ENCODE assay signal across 20 cellular contexts in genomic region chr2:177058747-177059146, GRCh38.
DNase-seq lines count a peak whose midpoint lies in the region; ATAC-seq, FAIRE-seq and TF ChIP-seq lines count a peak whose summit lies in the region.
"Had no signal": no experiment of that assay in that cellular context is flagged by ENCODE, and none has a peak within 500 bp of the region (broad histone marks: within the 10 kb centered on the region; RNA-seq: fewer than 3 reads in every experiment).

No MANE protein-coding gene starts in this region.

- H3K4me3 Mint-ChIP-seq in WTC11: no peak overlapping the region
- H3K4me3 Mint-ChIP-seq: activated CD4-positive, alpha-beta memory T cell treated with anti-CD3 and anti-CD28 coated beads, Interleukin-2, amount 10 ng/mL, durations not matched to agents 7 days and 5 days; CD14-positive monocyte; IgD-negative memory B cell had no signal

- BruUV-seq in GM12878 (replicated peaks; lab: Mats Ljungman, UMichigan): no TSS peak

- POLR2A ChIA-PET in GM12878 (lab: Charles Lee): no interaction called here
- POLR2A ChIA-PET in WTC11 (lab: Charles Lee): no interaction called here

- TF ChIP-seq POLR2A in GM12878 (IDR thresholded peaks at IDR 0.05; ENCODE audit: low read depth, low read length): no peak

- DNase-seq in GM12878 (ENCODE audit: low read depth, low spot score) (peak; percentile 8), MG63 (no peak), hepatic stellate cell (ENCODE audit: low spot score) (no peak), NCI-H1694 treated with DMSO at 0.1 percent for 48 hours (lab: John Stamatoyannopoulos, UW) (no peak), WTC11 (ENCODE audit: low spot score) (no peak)
- DNase-seq: activated CD4-positive, alpha-beta memory T cell treated with anti-CD3 and anti-CD28 coated beads, Interleukin-2, amount 10 ng/mL, durations not matched to agents 7 days and 5 days; activated gamma-delta T cell treated with Interleukin-2 at 50 U/mL for 16 hours; effector memory CD4-positive, alpha-beta T cell; foreskin keratinocyte; mesendoderm; NCI-H1436 treated with DMSO at 0.1 percent for 48 hours; NCI-H82; stimulated activated CD4-positive, alpha-beta T cell treated with anti-CD3 and anti-CD28 coated beads, Interleukin-12 subunit alpha, Interleukin-12 subunit beta, amount 100 ng/mL, for 4 hours; testis had no signal

- no peak overlapping the region for H3K9ac ChIP-seq in GM12878 (ENCODE audit: control insufficient read depth, insufficient read depth, low read length)

- no peak overlapping the region for H3K4me3 ChIP-seq in GM12878
- no peak overlapping the region for H3K4me3 ChIP-seq in MG63
- H3K4me3 ChIP-seq: testis had no signal

- no peaks in the 10 kb centered on the region for H3K27me3 ChIP-seq in GM12878 (replicated peaks in 1 of 2; ENCODE audit: control insufficient read depth in 2 of 2, insufficient read depth in 2 of 2, low read length in 1 of 2)
- no peaks in the 10 kb centered on the region for H3K27me3 ChIP-seq in MG63
- H3K27me3 ChIP-seq: foreskin keratinocyte, testis had no signal

- no peak overlapping the region for H2AFZ ChIP-seq in GM12878 (ENCODE audit: control insufficient read depth, low read depth, low read length)

- RAD21 ChIA-PET in GM12878 (lab: Charles Lee; ENCODE audit: unreplicated experiment): interaction anchor here (1.2 to 1.4 kb wide), 2 partner anchors 32 to 90 kb away, joined by 5 read pairs; no protein-coding TSS in a partner anchor

- H3K27ac Mint-ChIP-seq in WTC11: no peak overlapping the region
- H3K27ac Mint-ChIP-seq: activated CD4-positive, alpha-beta memory T cell treated with anti-CD3 and anti-CD28 coated beads, Interleukin-2, amount 10 ng/mL, durations not matched to agents 7 days and 5 days; CD14-positive monocyte; IgD-negative memory B cell had no signal

- peak; percentile 79 for ATAC-seq in GM18870 (IDR thresholded peaks at IDR 0.05; ENCODE audit: unreplicated experiment)
- peak; percentile 66 for ATAC-seq in GM21528 (IDR thresholded peaks at IDR 0.05; ENCODE audit: low FRiP score, unreplicated experiment)
- peak; percentile 86 for ATAC-seq in HG03108 (IDR thresholded peaks at IDR 0.05; ENCODE audit: unreplicated experiment)
- peak; percentile 80 for ATAC-seq in GM12878
- no peak for ATAC-seq in WTC11
- ATAC-seq: foreskin keratinocyte, Right ventricle myocardium inferior had no signal

- TF ChIP-seq RAD21 in GM12878 (IDR thresholded peaks at IDR 0.05; ENCODE audit: insufficient read depth, low read depth, low read length): no peak

- intact Hi-C loops in GM12878 (cut with micrococcal nuclease; ENCODE audit: unreplicated experiment): no loop called here

- SMC1A ChIA-PET in GM12878 (lab: Charles Lee; ENCODE audit: uncharacterized antibody, unreplicated experiment): interaction anchor here (0.6 to 1.4 kb wide), 6 partner anchors 13 to 830 kb away, joined by 3 to 4 read pairs (median 3); no protein-coding TSS in a partner anchor

- H3K4me2 ChIP-seq in GM12878 (ENCODE audit: control insufficient read depth, insufficient read depth): no peak overlapping the region

- TF ChIP-seq EP300 in GM12878 (IDR thresholded peaks at IDR 0.05; ENCODE audit: borderline replicate concordance in 1 of 2, control insufficient read depth in 1 of 2, low read depth in 2 of 2, low read length in 2 of 2): no peak

- H3K36me3 ChIP-seq in GM12878 (ENCODE audit: control insufficient read depth in 2 of 2, insufficient read depth in 2 of 2, low read length in 1 of 2) (no peaks in the 10 kb centered on the region), MG63 (no peaks in the 10 kb centered on the region)

- no peaks in the 10 kb centered on the region for H3K4me1 Mint-ChIP-seq in WTC11
- H3K4me1 Mint-ChIP-seq: IgD-negative memory B cell had no signal

- no peak overlapping the region for H3K27ac ChIP-seq in GM12878 (ENCODE audit: control insufficient read depth, insufficient read depth)
- H3K27ac ChIP-seq: foreskin keratinocyte, testis had no signal

- CTCF ChIA-PET in GM12878 (lab: Yijun Ruan, JAX): interaction anchor here (1.0 to 3.1 kb wide), 5 partner anchors 14 to 311 kb away, joined by 3 to 16 read pairs (median 3); no protein-coding TSS in a partner anchor
- CTCF ChIA-PET in WTC11 (lab: Charles Lee): no interaction called here

- no peaks in the 10 kb centered on the region for H3K27me3 Mint-ChIP-seq in WTC11 (ENCODE audit: low read depth)

- H3K79me2 ChIP-seq in GM12878 (ENCODE audit: control insufficient read depth, insufficient read depth, low read length): no peaks in the 10 kb centered on the region

- no peaks in the 10 kb centered on the region for H4K20me1 ChIP-seq in GM12878 (ENCODE audit: control insufficient read depth, insufficient read depth)

- in situ Hi-C loops in GM12878 (cut with MboI): no loop called here

- H3K9me3 ChIP-seq in GM12878 (replicated peaks; ENCODE audit: control insufficient read depth, insufficient read depth, low read length) (no peaks in the 10 kb centered on the region), MG63 (no peaks in the 10 kb centered on the region)
- H3K9me3 ChIP-seq: testis had no signal

- H3K36me3 Mint-ChIP-seq in WTC11: no peaks in the 10 kb centered on the region
- H3K36me3 Mint-ChIP-seq: CD14-positive monocyte, IgD-negative memory B cell had no signal

- no peaks in the 10 kb centered on the region for H3K4me1 ChIP-seq in GM12878 (ENCODE audit: control insufficient read depth, insufficient read depth, low read length)
- H3K4me1 ChIP-seq: foreskin keratinocyte, testis had no signal

- TF ChIP-seq CTCF in GM12878 (IDR thresholded peaks at IDR 0.05 in 2 of 3, conservative IDR thresholded peaks at IDR 0.05 in 1 of 3; ENCODE audit: control insufficient read depth in 2 of 3, extremely low read depth in 1 of 3, insufficient read depth in 1 of 3, low read depth in 3 of 3, low read length in 3 of 3) (no peak), WTC11 (IDR thresholded peaks at IDR 0.05) (no peak)

- no peak for FAIRE-seq in GM12878 (lab: Jason Lieb, UNC)

- H3K9me3 Mint-ChIP-seq in WTC11: no peaks in the 10 kb centered on the region
- H3K9me3 Mint-ChIP-seq: activated CD4-positive, alpha-beta memory T cell treated with anti-CD3 and anti-CD28 coated beads, Interleukin-2, amount 10 ng/mL, durations not matched to agents 7 days and 5 days; IgD-negative memory B cell had no signal

TF ChIP-seq in GM12878, 131 proteins besides CTCF, POLR2A, EP300 and RAD21:
- TF ChIP-seq PAX5 (IDR thresholded peaks at IDR 0.05; ENCODE audit: borderline replicate concordance, low read depth, low read length) (no peak), BHLHE40 (IDR thresholded peaks at IDR 0.05; ENCODE audit: borderline replicate concordance in 1 of 2, low read depth in 2 of 2, low read length in 1 of 2) (peak in 1 of 2 experiments; percentile 27; a peak in 1 of 4 replicates), IRF4 (IDR thresholded peaks at IDR 0.05; ENCODE audit: low read depth, low read length) (0 out of 2 replicates have a peak, but pooled peaks have one; percentile 37), TCF3 (IDR thresholded peaks at IDR 0.05; ENCODE audit: borderline replicate concordance, insufficient read depth, low read depth, low read length) (no peak), RUNX3 (IDR thresholded peaks at IDR 0.05; ENCODE audit: low read length) (peak; percentile 44; the same call in 1 of the 2 replicates), JUNB (IDR thresholded peaks at IDR 0.05) (peak; percentile 53; the same call in 1 of the 2 replicates)

TF ChIP-seq in WTC11, 78 proteins besides CTCF, POLR2A, EP300 and RAD21 (continues in another document):
- no peak for TF ChIP-seq SP1 (CRISPR knock-in tag; conservative IDR thresholded peaks at IDR 0.05)
- TF ChIP-seq ZNF263 (CRISPR knock-in tag; IDR thresholded peaks at IDR 0.05; ENCODE audit: low read depth): no peak
- no peak for TF ChIP-seq SOX15 (CRISPR knock-in tag; IDR thresholded peaks at IDR 0.05)
- no peak for TF ChIP-seq NR1H2 (CRISPR knock-in tag; IDR thresholded peaks at IDR 0.05)
- TF ChIP-seq ZNF423 (CRISPR knock-in tag; IDR thresholded peaks at IDR 0.05): no peak
- no peak for TF ChIP-seq ZNF219 (CRISPR knock-in tag; IDR thresholded peaks at IDR 0.05; ENCODE audit: borderline replicate concordance)
- no peak for TF ChIP-seq ZNF232 (CRISPR knock-in tag; IDR thresholded peaks at IDR 0.05)
- no peak for TF ChIP-seq IRF1 (CRISPR knock-in tag; IDR thresholded peaks at IDR 0.05)
- TF ChIP-seq ZNF281 (CRISPR knock-in tag; IDR thresholded peaks at IDR 0.05): no peak
